1 cellular context compared by ENCODE assay signal in genomic region chr4:82987519-82987918, GRCh38.
TF ChIP-seq lines count a peak whose summit lies in the region.

No MANE protein-coding gene starts in this region.

TF ChIP-seq in HEK293, 187 proteins besides CTCF, POLR2A, EP300 and RAD21 (continued from another document):
- 0 out of 2 replicates have a peak, but pooled peaks have one; percentile 36 for TF ChIP-seq ZNF280D (tag by site-specific recombination; IDR thresholded peaks at IDR 0.05)
